8 cellular contexts compared by ENCODE assay signal in the genomic region with DNA sequence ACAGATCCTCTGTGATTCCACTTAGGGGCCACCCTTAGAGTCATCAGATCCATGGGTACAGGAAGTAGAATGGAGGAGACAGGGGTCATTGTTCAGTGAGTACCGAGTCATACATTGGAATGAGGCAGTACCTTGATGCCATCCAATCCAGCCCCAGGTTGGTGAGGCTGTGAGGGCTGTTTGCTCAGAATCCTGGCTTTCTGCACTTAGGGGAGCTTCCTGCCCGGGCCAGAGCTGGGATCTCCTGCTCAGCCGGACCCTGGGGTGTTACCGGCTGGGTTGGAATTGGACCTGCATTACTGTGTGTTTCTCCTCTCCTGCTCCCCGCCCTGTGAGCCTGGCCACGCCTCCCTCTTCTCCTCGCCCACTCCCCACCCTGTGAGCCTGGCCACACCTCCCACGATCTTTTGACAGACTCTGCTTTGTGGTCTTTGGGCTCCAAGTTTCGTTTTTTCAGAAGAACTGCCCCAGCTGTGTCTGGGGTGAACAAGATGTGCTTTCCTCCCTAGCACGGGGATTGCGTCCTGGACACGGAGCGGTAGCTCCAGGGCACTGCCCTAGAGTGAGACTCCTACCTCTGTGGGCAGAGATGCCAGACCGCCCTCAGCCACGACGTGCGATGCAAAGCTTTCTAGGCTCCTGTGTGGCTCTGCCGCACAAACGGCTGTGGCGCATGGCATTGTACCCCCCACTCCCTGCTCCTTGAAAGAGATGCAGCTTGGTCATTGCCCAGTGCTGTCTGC. TPM values are rescaled to one million over a fixed set of nuclear protein-coding genes. Genes with fewer than 3 reads are reported as not detected.
DNase-seq lines count a peak whose midpoint lies in the region; ATAC-seq and TF ChIP-seq lines count a peak whose summit lies in the region.

No MANE protein-coding gene starts in this region.

- peak; percentile 70 for TF ChIP-seq POLR2A in GM19193 (IDR thresholded peaks at IDR 0.05; ENCODE audit: extremely low read depth, insufficient read depth, insufficient read length)

- no peaks in the 10 kb centered on the region for H3K27me3 Mint-ChIP-seq in activated CD4-positive, alpha-beta memory T cell treated with anti-CD3 and anti-CD28 coated beads for 36 hours

- H3K27me3 ChIP-seq in psoas muscle (ENCODE audit: insufficient read depth in 3 of 3, low read length in 2 of 3) = no peaks in the 10 kb centered on the region

- H3K36me3 Mint-ChIP-seq in activated CD4-positive, alpha-beta memory T cell treated with anti-CD3 and anti-CD28 coated beads for 36 hours = peaks cover 47% of the 10 kb centered on the region

- no peaks in the 10 kb centered on the region for H3K9me3 ChIP-seq in psoas muscle

- peak; percentile 39 for ATAC-seq in HG03469 (IDR thresholded peaks at IDR 0.05; ENCODE audit: unreplicated experiment)
- ATAC-seq in psoas muscle = peak; percentile 43 to 67 (median 61)

- peak overlapping the region; percentile 19 for H3K4me3 ChIP-seq in psoas muscle

- POLR2A ChIA-PET in activated CD4-positive, alpha-beta memory T cell treated with anti-CD3 and anti-CD28 coated beads for 36 hours (lab: Charles Lee) = interaction anchor here (0.8 to 2.4 kb wide), 12 partner anchors 15 to 339 kb away, joined by 3 to 26 read pairs (median 4); a partner anchor contains a TSS
- POLR2A ChIA-PET in HEK293T (lab: Yijun Ruan, JAX) = no interaction called here

- H3K9me3 Mint-ChIP-seq in activated CD4-positive, alpha-beta memory T cell treated with anti-CD3 and anti-CD28 coated beads for 36 hours = no peaks in the 10 kb centered on the region

- peaks cover 25% of the 10 kb centered on the region for H3K4me1 ChIP-seq in psoas muscle

- peak overlapping the region; percentile 92 for H3K27ac ChIP-seq in psoas muscle

- H3K4me1 Mint-ChIP-seq in activated CD4-positive, alpha-beta memory T cell treated with anti-CD3 and anti-CD28 coated beads for 36 hours (ENCODE audit: low read depth) = peaks cover 56% of the 10 kb centered on the region

- peak overlapping the region; percentile 98 for H3K27ac Mint-ChIP-seq in activated CD4-positive, alpha-beta memory T cell treated with anti-CD3 and anti-CD28 coated beads for 36 hours

- peak; percentile 89 for DNase-seq in activated CD4-positive, alpha-beta memory T cell treated with anti-CD3 and anti-CD28 coated beads for 36 hours
- DNase-seq in epidermal melanocyte (ENCODE audit: insufficient read length, low spot score) = peak; percentile 84
- peak in 1 of 2 donors; percentile 67 for DNase-seq in psoas muscle
- DNase-seq in HEK293T (ENCODE audit: extremely low spot score) = no peak
- no peak for DNase-seq in globus pallidus (ENCODE audit: low spot score)
- no peak for DNase-seq in retina

- TF ChIP-seq CTCF in psoas muscle (IDR thresholded peaks at IDR 0.05) = no peak

- H3K36me3 ChIP-seq in psoas muscle (ENCODE audit: insufficient read depth in 1 of 2, low read depth in 1 of 2) = peaks cover 0 to 35% of the 10 kb centered on the region in 2 donors

- intact Hi-C loops in activated CD4-positive, alpha-beta memory T cell treated with anti-CD3 and anti-CD28 coated beads for 36 hours (cut with micrococcal nuclease) = loop anchor here (1.0 to 5.0 kb wide), 6 partner anchors 15 to 126 kb away; a partner anchor contains a TSS
- intact Hi-C loops in psoas muscle (cut with DNase I) = loop anchor here in 1 of 2 donors (2.0 to 5.0 kb wide), 2 partner anchors 27 to 41 kb away; a partner anchor contains a TSS

- peak overlapping the region; percentile 70 for H3K4me3 Mint-ChIP-seq in activated CD4-positive, alpha-beta memory T cell treated with anti-CD3 and anti-CD28 coated beads for 36 hours

- 24 to 54% (median 40%) methylated on average over 20 of the region's 20 CpGs for WGBS in psoas muscle, 3 donors

- CTCF ChIA-PET in activated CD4-positive, alpha-beta memory T cell treated with anti-CD3 and anti-CD28 coated beads for 36 hours (lab: Charles Lee) = interaction anchor here (0.6 to 1.9 kb wide), 11 partner anchors 14 to 216 kb away, joined by 3 to 16 read pairs (median 4); a partner anchor contains a TSS
- CTCF ChIA-PET in HEK293T (lab: Yijun Ruan, JAX) = no interaction called here

TF ChIP-seq in HEK293T, 16 proteins besides CTCF, POLR2A, EP300 and RAD21:
- TF ChIP-seq SP1 (IDR thresholded peaks at IDR 0.05) (no peak), ZNF384 (IDR thresholded peaks at IDR 0.05) (no peak), ELF4 (IDR thresholded peaks at IDR 0.05) (no peak), NFRKB (IDR thresholded peaks at IDR 0.05) (no peak), BHLHE40 (IDR thresholded peaks at IDR 0.05; ENCODE audit: borderline replicate concordance) (no peak), HDGF (IDR thresholded peaks at IDR 0.05; ENCODE audit: borderline replicate concordance) (no peak), SUZ12 (IDR thresholded peaks at IDR 0.05) (no peak), FOXM1 (IDR thresholded peaks at IDR 0.05; ENCODE audit: borderline replicate concordance) (no peak), FOXK2 (IDR thresholded peaks at IDR 0.05) (no peak), ARNT (IDR thresholded peaks at IDR 0.05) (no peak), CTBP1 (IDR thresholded peaks at IDR 0.05; ENCODE audit: borderline replicate concordance) (no peak), FOXA1 (IDR thresholded peaks at IDR 0.05) (no peak), L3MBTL2 (conservative IDR thresholded peaks at IDR 0.05) (no peak), TARDBP (IDR thresholded peaks at IDR 0.05) (no peak), LEF1 (IDR thresholded peaks at IDR 0.05; ENCODE audit: borderline replicate concordance) (no peak)
- TF ChIP-seq, protein P1, sequence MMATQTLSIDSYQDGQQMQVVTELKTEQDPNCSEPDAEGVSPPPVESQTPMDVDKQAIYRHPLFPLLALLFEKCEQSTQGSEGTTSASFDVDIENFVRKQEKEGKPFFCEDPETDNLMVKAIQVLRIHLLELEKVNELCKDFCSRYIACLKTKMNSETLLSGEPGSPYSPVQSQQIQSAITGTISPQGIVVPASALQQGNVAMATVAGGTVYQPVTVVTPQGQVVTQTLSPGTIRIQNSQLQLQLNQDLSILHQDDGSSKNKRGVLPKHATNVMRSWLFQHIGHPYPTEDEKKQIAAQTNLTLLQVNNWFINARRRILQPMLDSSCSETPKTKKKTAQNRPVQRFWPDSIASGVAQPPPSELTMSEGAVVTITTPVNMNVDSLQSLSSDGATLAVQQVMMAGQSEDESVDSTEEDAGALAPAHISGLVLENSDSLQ (IDR thresholded peaks at IDR 0.05) = no peak

RNA-seq across cellular contexts. Expression of a gene that starts 15.4 kb away (rescaled TPM):
- 10 to 100 TPM; 40.0 to 41.4 TPM for total RNA-seq in activated CD4-positive, alpha-beta memory T cell treated with anti-CD3 and anti-CD28 coated beads for 36 hours
- 10 to 100 TPM in 2 of 4 donors, 1 to 10 TPM in 2; 5.4 to 13.2 (median 9.4) TPM for total RNA-seq in psoas muscle
- polyA plus RNA-seq in psoas muscle = 10 to 100 TPM in 2 of 3 donors, 1 to 10 TPM in 1; 8.6 to 15.9 (median 11.1) TPM

RNA-seq across cellular contexts. Expression of a gene that starts 35.6 kb away (rescaled TPM):
- 100 to 1,000 TPM; 302 to 311 TPM for total RNA-seq in activated CD4-positive, alpha-beta memory T cell treated with anti-CD3 and anti-CD28 coated beads for 36 hours
- total RNA-seq in psoas muscle = 100 to 1,000 TPM; 254 to 371 (median 331) TPM
- 100 to 1,000 TPM; 241 to 534 (median 365) TPM for polyA plus RNA-seq in psoas muscle

RNA-seq across cellular contexts. Expression of a gene that starts 42.9 kb away (rescaled TPM):
- total RNA-seq in activated CD4-positive, alpha-beta memory T cell treated with anti-CD3 and anti-CD28 coated beads for 36 hours = 10 to 100 TPM; 66.8 to 69.4 TPM
- total RNA-seq in psoas muscle = 100 to 1,000 TPM; 135 to 236 (median 171) TPM
- 100 to 1,000 TPM; 202 to 261 (median 213) TPM for polyA plus RNA-seq in psoas muscle

RNA-seq across cellular contexts. Expression of a gene that starts 43.4 kb away (rescaled TPM):
- total RNA-seq in activated CD4-positive, alpha-beta memory T cell treated with anti-CD3 and anti-CD28 coated beads for 36 hours = under 1 TPM; 0.90 to 0.94 TPM
- total RNA-seq in psoas muscle = 1 to 10 TPM; 1.7 to 7.9 (median 5.9) TPM
- polyA plus RNA-seq in psoas muscle = 1 to 10 TPM; 3.4 to 6.0 (median 4.5) TPM

RNA-seq across cellular contexts. Expression of a gene that starts 49.5 kb away (rescaled TPM):
- 10 to 100 TPM; 13.0 to 14.3 TPM for total RNA-seq in activated CD4-positive, alpha-beta memory T cell treated with anti-CD3 and anti-CD28 coated beads for 36 hours
- 1 to 10 TPM; 1.7 to 4.7 (median 3.1) TPM for total RNA-seq in psoas muscle
- 1 to 10 TPM; 2.1 to 7.9 (median 2.4) TPM for polyA plus RNA-seq in psoas muscle

Comparison
In these comparisons a context has a peak if more than half of its experiments do, and no peak if none do; other contexts are left out.
1. DNase-seq: peak in activated CD4-positive, alpha-beta memory T cell treated with anti-CD3 and anti-CD28 coated beads for 36 hours (single experiment) and epidermal melanocyte (single experiment); none in HEK293T (single experiment), globus pallidus (single experiment) and retina (single experiment).